ENCODE assay signal across 26 cellular contexts in genomic region chr11:45107051-45107450, GRCh38. TPM values are rescaled to one million over a fixed set of nuclear protein-coding genes. Genes with fewer than 3 reads are reported as not detected.
DNase-seq lines count a peak whose midpoint lies in the region; ATAC-seq and TF ChIP-seq lines count a peak whose summit lies in the region.
"Had no signal": no experiment of that assay in that cellular context is flagged by ENCODE, and none has a peak within 500 bp of the region (broad histone marks: within the 10 kb centered on the region; RNA-seq: fewer than 3 reads in every experiment).

No MANE protein-coding gene starts in this region.

- no peaks in the 10 kb centered on the region for H3K9me3 Mint-ChIP-seq in activated CD4-positive, alpha-beta T cell treated with anti-CD3 and anti-CD28 coated beads, Interleukin-2, amount 10 ng/mL, durations not matched to agents 7 days and 5 days
- H3K9me3 Mint-ChIP-seq: CD14-positive monocyte; CD8-positive, alpha-beta memory T cell; GM23338; H9; HFFc6; IgD-negative memory B cell had no signal

- no peaks in the 10 kb centered on the region for H3K36me3 Mint-ChIP-seq in activated CD4-positive, alpha-beta T cell treated with anti-CD3 and anti-CD28 coated beads, Interleukin-2, amount 10 ng/mL, durations not matched to agents 7 days and 5 days (ENCODE audit: low read depth)
- H3K36me3 Mint-ChIP-seq: CD14-positive monocyte; CD8-positive, alpha-beta memory T cell; IgD-negative memory B cell had no signal

- no peaks in the 10 kb centered on the region for H3K27me3 Mint-ChIP-seq in activated CD4-positive, alpha-beta T cell treated with anti-CD3 and anti-CD28 coated beads, Interleukin-2, amount 10 ng/mL, durations not matched to agents 7 days and 5 days

- TF ChIP-seq POLR2A in vagina (IDR thresholded peaks at IDR 0.05), result no peak

- no peak for TF ChIP-seq CTCF in right atrium auricular region (IDR thresholded peaks at IDR 0.05)
- TF ChIP-seq CTCF in MM.1S (IDR thresholded peaks at IDR 0.05; ENCODE audit: low read length), result no peak
- no peak for TF ChIP-seq CTCF in vagina (IDR thresholded peaks at IDR 0.05)

- intact Hi-C loops in right cardiac atrium (cut with DNase I), result no loop called here
- intact Hi-C loops in vagina (cut with DNase I), result loop anchor here (5.0 kb wide), 1 partner anchor 225 kb away; no protein-coding TSS in a partner anchor

- WGBS in right cardiac atrium, result 58% methylated on average over 5 of the region's 5 CpGs

- H3K27me3 ChIP-seq in right atrium auricular region, result no peaks in the 10 kb centered on the region
- no peaks in the 10 kb centered on the region for H3K27me3 ChIP-seq in right cardiac atrium (ENCODE audit: control insufficient read depth, insufficient read depth)
- H3K27me3 ChIP-seq in MM.1S (replicated peaks; ENCODE audit: insufficient read depth, low read length), result no peaks in the 10 kb centered on the region
- H3K27me3 ChIP-seq in vagina, result no peaks in the 10 kb centered on the region
- H3K27me3 ChIP-seq: BE2C had no signal

- H3K9me2 ChIP-seq in MM.1S (replicated peaks; ENCODE audit: insufficient read depth, low read length), result no peaks in the 10 kb centered on the region

- H4K20me1 ChIP-seq in MM.1S (ENCODE audit: insufficient read depth, low read length), result no peaks in the 10 kb centered on the region

- no peak overlapping the region for H3K4me3 ChIP-seq in right atrium auricular region
- no peak overlapping the region for H3K4me3 ChIP-seq in right cardiac atrium (ENCODE audit: low read length)
- H3K4me3 ChIP-seq in MM.1S (ENCODE audit: low read length), result no peak overlapping the region
- H3K4me3 ChIP-seq in vagina, result no peak overlapping the region
- H3K4me3 ChIP-seq: A549, GM23338, SJCRH30 had no signal

- H2AFZ ChIP-seq in MM.1S (ENCODE audit: low read length), result no peak overlapping the region
- H2AFZ ChIP-seq: GM23338 had no signal

- DNase-seq in right atrium auricular region (ENCODE audit: low spot score) (peak; percentile 47), right cardiac atrium (no peak), MM.1S (peak; percentile 48), islet precursor cell (peak; percentile 28), vagina (ENCODE audit: extremely low spot score in 2 of 2) (peak; percentile 80 to 84), NCI-H2081 (lab: John Stamatoyannopoulos, UW) (no peak)
- no peak for DNase-seq in activated CD4-positive, alpha-beta T cell treated with anti-CD3 and anti-CD28 coated beads, Interleukin-2, amount 10 ng/mL, durations not matched to agents 7 days and 5 days
- DNase-seq: BE2C; Calu3; CD8-positive, alpha-beta memory T cell; H9; HFFc6; NCI-H1048; NCI-H1694; NCI-H2029 treated with DMSO at 0.1 percent for 48 hours; NCI-H2227 treated with DMSO at 0.1 percent for 48 hours; NCI-H526 treated with DMSO at 0.1 percent for 48 hours; PC-3; SJCRH30 had no signal

- no peak overlapping the region for H3K9ac ChIP-seq in MM.1S (ENCODE audit: low read length)
- H3K9ac ChIP-seq: KMS-11 had no signal

- H3K4me2 ChIP-seq in MM.1S (ENCODE audit: low read depth, low read length), result peak overlapping the region; percentile 27; the same call in 1 of the 2 replicates
- H3K4me2 ChIP-seq: A549, GM23338, KMS-11 had no signal

- CTCF ChIA-PET in activated CD4-positive, alpha-beta T cell treated with anti-CD3 and anti-CD28 coated beads, Interleukin-2, amount 10 ng/mL, durations not matched to agents 7 days and 5 days (lab: Charles Lee), result interaction anchor here (17.9 kb wide), 1 partner anchor 170 kb away, joined by 441 read pairs; no protein-coding TSS in a partner anchor

- POLR2A ChIA-PET in activated CD4-positive, alpha-beta T cell treated with anti-CD3 and anti-CD28 coated beads, Interleukin-2, amount 10 ng/mL, durations not matched to agents 7 days and 5 days (lab: Charles Lee), result no interaction called here

- no peaks in the 10 kb centered on the region for H3K9me3 ChIP-seq in right atrium auricular region
- no peaks in the 10 kb centered on the region for H3K9me3 ChIP-seq in right cardiac atrium (ENCODE audit: control insufficient read depth, low read length)
- H3K9me3 ChIP-seq in MM.1S (replicated peaks; ENCODE audit: insufficient read depth, low read length), result no peaks in the 10 kb centered on the region
- no peaks in the 10 kb centered on the region for H3K9me3 ChIP-seq in vagina
- H3K9me3 ChIP-seq: A549, BE2C, SJCRH30 had no signal

- no peak overlapping the region for H3K4me3 Mint-ChIP-seq in activated CD4-positive, alpha-beta T cell treated with anti-CD3 and anti-CD28 coated beads, Interleukin-2, amount 10 ng/mL, durations not matched to agents 7 days and 5 days
- H3K4me3 Mint-ChIP-seq: CD14-positive monocyte; CD8-positive, alpha-beta memory T cell; GM23338; H9; HFFc6; IgD-negative memory B cell had no signal

- no peaks in the 10 kb centered on the region for H3K79me2 ChIP-seq in MM.1S (ENCODE audit: low read length)

- no peak for ATAC-seq in right cardiac atrium
- ATAC-seq: A549, GM23338, PC-3, Right ventricle myocardium inferior, SK-N-SH treated with all-trans-retinoic acid at 6 μM for 48 hours had no signal

- H3K27ac ChIP-seq in right atrium auricular region (no peak overlapping the region), right cardiac atrium (ENCODE audit: low read length) (no peak overlapping the region), MM.1S (ENCODE audit: low read length) (no peak overlapping the region; the same call in 1 of the 2 replicates), vagina (no peak overlapping the region)
- H3K27ac ChIP-seq: A549, KMS-11, SJCRH30 had no signal

- H3K4me1 ChIP-seq in right atrium auricular region, result peaks cover 0 to 19% of the 10 kb centered on the region in 2 donors
- H3K4me1 ChIP-seq in right cardiac atrium (ENCODE audit: control insufficient read depth, insufficient read depth, low read length), result no peaks in the 10 kb centered on the region
- H3K4me1 ChIP-seq in MM.1S (ENCODE audit: low read length), result peaks cover 19% of the 10 kb centered on the region
- H3K4me1 ChIP-seq in vagina, result peaks cover 8% of the 10 kb centered on the region
- H3K4me1 ChIP-seq: BE2C, SJCRH30 had no signal

- no peaks in the 10 kb centered on the region for H3K36me3 ChIP-seq in right atrium auricular region
- no peaks in the 10 kb centered on the region for H3K36me3 ChIP-seq in MM.1S (replicated peaks; ENCODE audit: insufficient read depth, low read length)
- no peaks in the 10 kb centered on the region for H3K36me3 ChIP-seq in vagina
- H3K36me3 ChIP-seq: BE2C, SJCRH30 had no signal

- H3K27ac Mint-ChIP-seq in activated CD4-positive, alpha-beta T cell treated with anti-CD3 and anti-CD28 coated beads, Interleukin-2, amount 10 ng/mL, durations not matched to agents 7 days and 5 days, result no peak overlapping the region
- H3K27ac Mint-ChIP-seq: CD14-positive monocyte; CD8-positive, alpha-beta memory T cell; GM23338; HFFc6; IgD-negative memory B cell had no signal

- peaks cover 11% of the 10 kb centered on the region for H3K4me1 Mint-ChIP-seq in activated CD4-positive, alpha-beta T cell treated with anti-CD3 and anti-CD28 coated beads, Interleukin-2, amount 10 ng/mL, durations not matched to agents 7 days and 5 days

- H3F3A ChIP-seq in MM.1S (ENCODE audit: insufficient read depth, low read length), result no peaks in the 10 kb centered on the region

RNA-seq across cellular contexts. Expression of gene PRDM11, which starts 39.4 kb away (rescaled TPM):
- total RNA-seq in right atrium auricular region, result 10 to 100 TPM; 13.5 to 27.6 TPM
- total RNA-seq in right cardiac atrium, result 10 to 100 TPM; 27.5 to 33.9 (median 29.9) TPM
- polyA plus RNA-seq in right cardiac atrium, result 9.5 TPM
- 15.2 TPM for total RNA-seq in vagina
- total RNA-seq in activated CD4-positive, alpha-beta T cell treated with anti-CD3 and anti-CD28 coated beads, Interleukin-2, amount 10 ng/mL, durations not matched to agents 7 days and 5 days, result 1 to 10 TPM; 1.6 to 1.7 TPM

Comparison
In these comparisons a context has a peak if more than half of its experiments do, and no peak if none do; other contexts are left out.
1. DNase-seq: peak in right atrium auricular region (single experiment), MM.1S (single experiment), islet precursor cell (single experiment) and vagina (2 of 2); none in right cardiac atrium (0 of 3), activated CD4-positive, alpha-beta T cell treated with anti-CD3 and anti-CD28 coated beads, Interleukin-2, amount 10 ng/mL, durations not matched to agents 7 days and 5 days (single experiment) and NCI-H2081 (0 of 2).